ENCODE assay signal across 12 cellular contexts in genomic region chr10:101558206-101558605, GRCh38. TPM values are rescaled to one million over a fixed set of nuclear protein-coding genes. Genes with fewer than 3 reads are reported as not detected.
DNase-seq lines count a peak whose midpoint lies in the region; ATAC-seq and FAIRE-seq lines count a peak whose summit lies in the region.
"Had no signal": no experiment of that assay in that cellular context is flagged by ENCODE, and none has a peak within 500 bp of the region (broad histone marks: within the 10 kb centered on the region; RNA-seq: fewer than 3 reads in every experiment).

No MANE protein-coding gene starts in this region.

- DNase-seq in SIG-M5 treated with dmso at 0.1 percent for 504 hours (lab: John Stamatoyannopoulos, UW; ENCODE audit: unreplicated experiment) (peak; percentile 45), SIG-M5 (lab: John Stamatoyannopoulos, UW) (no peak), HTR-8/SVneo (ENCODE audit: insufficient read length, low spot score) (peak; percentile 45), UCSD-AML1 (lab: John Stamatoyannopoulos, UW; ENCODE audit: unreplicated experiment) (peak; percentile 59), left lobe of liver (ENCODE audit: low spot score) (no peak), HT-29 (ENCODE audit: low spot score) (no peak), NCI-H128 (lab: John Stamatoyannopoulos, UW; ENCODE audit: unreplicated experiment) (no peak), COLO668 (lab: John Stamatoyannopoulos, UW; ENCODE audit: unreplicated experiment) (no peak)
- DNase-seq: brain microvascular endothelial cell, NCI-H1092, substantia nigra, T-helper 9 cell had no signal

- FAIRE-seq in HTR-8/SVneo (lab: Jason Lieb, UNC), result peak; percentile 36

- ATAC-seq in left lobe of liver, result peak; percentile 23

RNA-seq across cellular contexts. Expression of gene POLL, which starts 29.9 kb away (rescaled TPM):
- total RNA-seq in left lobe of liver, result 16.6 TPM
- total RNA-seq in HT-29 (2014; rRNA removed; shearing (Covaris generic)), result 22.6 and 32.0 TPM in 2 replicates

RNA-seq across cellular contexts. Expression of gene DPCD, which starts 29.9 kb away (rescaled TPM):
- 3.6 TPM for total RNA-seq in left lobe of liver
- 22.1 and 35.7 TPM in 2 replicates for total RNA-seq in HT-29 (2014; rRNA removed; shearing (Covaris generic))

Comparison
In these comparisons a context has a peak if more than half of its experiments do, and no peak if none do; other contexts are left out.
1. DNase-seq: peak in SIG-M5 treated with dmso at 0.1 percent for 504 hours (single experiment), HTR-8/SVneo (single experiment) and UCSD-AML1 (single experiment); none in SIG-M5 (single experiment), left lobe of liver (single experiment), HT-29 (single experiment), NCI-H128 (single experiment) and COLO668 (single experiment).